Comparison of ENCODE assay signal across 8 cellular contexts in the genomic region with DNA sequence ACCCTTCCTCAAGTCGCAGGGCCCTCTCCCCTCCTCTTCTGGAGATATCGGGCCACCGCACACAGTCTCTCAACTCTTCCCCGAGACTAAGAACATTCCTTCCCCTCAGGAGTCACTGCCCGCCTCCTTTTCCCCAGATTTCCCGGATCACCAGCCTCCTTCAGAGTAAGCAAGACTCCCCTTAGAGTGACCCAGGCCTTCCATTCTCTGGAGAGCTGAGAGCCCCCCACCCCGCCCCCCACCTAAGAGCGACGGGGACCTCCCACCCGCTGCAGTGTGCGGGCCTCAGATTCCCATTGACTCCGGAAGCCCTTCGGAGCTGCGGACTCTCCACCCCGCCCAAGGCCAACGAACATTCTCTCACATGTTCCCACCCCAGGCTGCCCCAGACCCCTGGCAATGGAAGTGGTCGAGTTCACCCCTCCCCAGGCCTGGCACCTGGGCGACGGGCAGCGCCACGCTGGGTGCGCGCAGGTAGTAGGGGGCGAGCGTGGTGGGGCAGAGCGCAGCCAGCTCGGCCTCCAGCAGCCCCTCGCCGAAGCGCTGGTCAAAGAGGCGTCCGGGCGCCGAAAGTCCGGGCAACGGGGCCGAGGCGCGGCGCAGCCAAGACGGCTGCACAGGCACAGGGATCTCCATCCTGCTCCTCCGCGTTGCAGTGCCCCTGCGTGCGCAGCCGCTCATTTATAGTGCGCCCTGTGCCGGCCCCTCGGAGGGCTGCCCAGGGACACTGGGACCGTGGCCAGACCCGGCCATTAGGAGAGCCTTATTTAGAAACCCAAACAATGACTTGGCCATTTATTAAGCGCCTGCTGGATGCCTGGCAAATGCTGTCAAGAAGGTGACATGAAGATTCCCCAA. TPM values are rescaled to one million over a fixed set of nuclear protein-coding genes. Genes with fewer than 3 reads are reported as not detected.
DNase-seq lines count a peak whose midpoint lies in the region; ATAC-seq, FAIRE-seq and TF ChIP-seq lines count a peak whose summit lies in the region.

A gene with protein sequence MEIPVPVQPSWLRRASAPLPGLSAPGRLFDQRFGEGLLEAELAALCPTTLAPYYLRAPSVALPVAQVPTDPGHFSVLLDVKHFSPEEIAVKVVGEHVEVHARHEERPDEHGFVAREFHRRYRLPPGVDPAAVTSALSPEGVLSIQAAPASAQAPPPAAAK (minus strand): TSS at position 657 of the 858 bp plus-strand sequence. CDS start 21 bp downstream, at position 636.

- H4K91ac ChIP-seq in trophoblast cell (ENCODE audit: low read depth, low read length), result peak within 1 kb of the TSS; percentile 91

- ATAC-seq in activated B cell treated with CpG ODN at 0.5 μM for 24 hours (ENCODE audit: low read depth), result no peak
- ATAC-seq in Right ventricle myocardium inferior, result peak; percentile 43
- no peak for ATAC-seq in GM21717 (IDR thresholded peaks at IDR 0.05; ENCODE audit: unreplicated experiment)
- ATAC-seq in HG03521 (IDR thresholded peaks at IDR 0.05; ENCODE audit: unreplicated experiment), result no peak

- H3K4me3 Mint-ChIP-seq in activated B cell treated with CpG ODN at 0.5 μM for 24 hours, result peak within 1 kb of the TSS; percentile 97

- TF ChIP-seq CTCF in GM12865 (IDR thresholded peaks at IDR 0.05; ENCODE audit: insufficient read depth, low read depth, low read length, missing control alignments) (no peak), activated B cell treated with CpG ODN at 0.5 μM for 24 hours (IDR thresholded peaks at IDR 0.05) (no peak), D721Med (IDR thresholded peaks at IDR 0.05; ENCODE audit: insufficient read depth, missing control alignments) (no peak)

- peak within 1 kb of the TSS; percentile 64 for H3K9ac ChIP-seq in trophoblast cell (ENCODE audit: low read length)

- H3K36me3 ChIP-seq in trophoblast cell (ENCODE audit: control insufficient read depth in 1 of 2, insufficient read depth in 2 of 2, low read length in 2 of 2), result peaks cover 41 to 42% of the 10 kb centered on the region in 2 experiments

- peaks cover 6% of the 10 kb centered on the region for H3K79me2 ChIP-seq in trophoblast cell (ENCODE audit: control insufficient read depth, insufficient read depth, low read length, poor library complexity)

- no peaks in the 10 kb centered on the region for H3K27me3 ChIP-seq in trophoblast cell (ENCODE audit: insufficient read depth, low read length)

- peak within 1 kb of the TSS; percentile 93 for H2BK120ac ChIP-seq in trophoblast cell (ENCODE audit: insufficient read depth, low read length, poor library complexity)

- peak within 1 kb of the TSS; percentile 88 for H2BK5ac ChIP-seq in trophoblast cell (ENCODE audit: low read depth, low read length, poor library complexity)

- POLR2A ChIA-PET in activated B cell treated with CpG ODN at 0.5 μM for 24 hours (lab: Charles Lee), result interaction anchor here (0.7 to 3.8 kb wide), 6 partner anchors 7 to 55 kb away, joined by 3 to 69 read pairs (median 10); a partner anchor contains a TSS

- no peaks in the 10 kb centered on the region for H3K9me3 Mint-ChIP-seq in activated B cell treated with CpG ODN at 0.5 μM for 24 hours

- H3K4me1 Mint-ChIP-seq in activated B cell treated with CpG ODN at 0.5 μM for 24 hours, result peaks cover 33% of the 10 kb centered on the region

- peak within 1 kb of the TSS; percentile 96 for H3K27ac Mint-ChIP-seq in activated B cell treated with CpG ODN at 0.5 μM for 24 hours

- peaks cover 15% of the 10 kb centered on the region for H3K27me3 Mint-ChIP-seq in activated B cell treated with CpG ODN at 0.5 μM for 24 hours

- intact Hi-C loops in activated B cell treated with CpG ODN at 0.5 μM for 24 hours (cut with micrococcal nuclease), result loop anchor here (5.0 kb wide), 1 partner anchor 209 kb away; a partner anchor contains a TSS
- intact Hi-C loops in Right ventricle myocardium inferior (cut with DNase I), result loop anchor here (1.0 kb wide), 1 partner anchor 40 kb away; no protein-coding TSS in a partner anchor

- CTCF ChIA-PET in activated B cell treated with CpG ODN at 0.5 μM for 24 hours (lab: Charles Lee), result interaction anchor here (0.9 kb wide), 1 partner anchor 11 kb away, joined by 3 read pairs; a partner anchor contains a TSS

- H3K4me2 ChIP-seq in trophoblast cell (ENCODE audit: low read length), result peak within 1 kb of the TSS; percentile 69

- peak within 1 kb of the TSS; percentile 87 for H4K8ac ChIP-seq in trophoblast cell (ENCODE audit: low read depth, low read length)

- WGBS in trophoblast cell (ENCODE audit: extremely low coverage, insufficient coverage, insufficient read length), result no CpG with 5 or more reads among the region's 52 CpGs

- peak within 1 kb of the TSS; percentile 91 for H2AK5ac ChIP-seq in trophoblast cell (ENCODE audit: low read length)

- H3K14ac ChIP-seq in trophoblast cell (ENCODE audit: low read length), result peak within 1 kb of the TSS; percentile 86

- H3K18ac ChIP-seq in trophoblast cell (ENCODE audit: low read length), result peak within 1 kb of the TSS; percentile 85

- H3K4me1 ChIP-seq in trophoblast cell (ENCODE audit: control insufficient read depth in 1 of 2, insufficient read depth in 2 of 2, low read length in 2 of 2), result peaks cover 29 to 31% of the 10 kb centered on the region in 2 experiments

- FAIRE-seq in GM19239 (lab: Jason Lieb, UNC), result no peak
- no peak for FAIRE-seq in D721Med (lab: Jason Lieb, UNC)

- H3K36me3 Mint-ChIP-seq in activated B cell treated with CpG ODN at 0.5 μM for 24 hours (ENCODE audit: low read depth), result peaks cover 34% of the 10 kb centered on the region

- H3K4me3 ChIP-seq in GM12865 (ENCODE audit: low read depth, low read length), result peak within 1 kb of the TSS; percentile 60
- no peak within 1 kb of the TSS for H3K4me3 ChIP-seq in trophoblast cell (ENCODE audit: low read depth, low read length)

- H3K79me1 ChIP-seq in trophoblast cell (ENCODE audit: low read length), result peaks cover 27% of the 10 kb centered on the region

- peak within 1 kb of the TSS; percentile 93 for H3K27ac ChIP-seq in trophoblast cell (ENCODE audit: low read depth, low read length)

- DNase-seq in GM12865 (ENCODE audit: low read depth) (no peak), activated B cell treated with CpG ODN at 0.5 μM for 24 hours (no peak), Right ventricle myocardium inferior (ENCODE audit: missing footprints) (peak; percentile 88), trophoblast cell (no peak), GM19239 (ENCODE audit: insufficient read length, low spot score) (no peak), D721Med (ENCODE audit: insufficient read length, low spot score) (no peak)

- peak within 1 kb of the TSS; percentile 71 for H3K4ac ChIP-seq in trophoblast cell (ENCODE audit: low read depth, low read length)

- peak within 1 kb of the TSS; percentile 84 for H4K12ac ChIP-seq in trophoblast cell (ENCODE audit: low read depth, low read length)

- peak within 1 kb of the TSS; percentile 58 for H2AFZ ChIP-seq in trophoblast cell (ENCODE audit: insufficient read depth, low read length, poor library complexity)

- H3K9me3 ChIP-seq in trophoblast cell (ENCODE audit: insufficient read depth, low read depth, low read length), result peaks cover 4% of the 10 kb centered on the region

- H3K23ac ChIP-seq in trophoblast cell (ENCODE audit: low read length), result no peak within 1 kb of the TSS

- peak within 1 kb of the TSS; percentile 83 for H2BK12ac ChIP-seq in trophoblast cell (ENCODE audit: low read length)

RNA-seq across cellular contexts. Expression of the gene that starts here (rescaled TPM):
- not detected in 2 replicates for total RNA-seq in activated B cell treated with CpG ODN at 0.5 μM for 24 hours
- total RNA-seq in Right ventricle myocardium inferior, result 662 TPM
- polyA plus RNA-seq in trophoblast cell (2013), result 6.1 and 6.9 TPM in 2 replicates

Comparison
In these comparisons a context has a peak if more than half of its experiments do, and no peak if none do; other contexts are left out.
1. RNA of the gene that starts here (total RNA-seq): 662 TPM in Right ventricle myocardium inferior (single experiment); not detected in activated B cell treated with CpG ODN at 0.5 μM for 24 hours; every median in the first group is over 100 times any median in the second.